In genomic region chr5:175658299-175659145, GRCh38 we compare ENCODE assay signal across 10 cellular contexts. TPM values are rescaled to one million over a fixed set of nuclear protein-coding genes. Genes with fewer than 3 reads are reported as not detected.
A peak's percentile ranks its signal among the peaks of the same experiment; 100 is the strongest.
DNase-seq lines count a peak whose midpoint lies in the region; ATAC-seq, FAIRE-seq and TF ChIP-seq lines count a peak whose summit lies in the region.
"Had no signal": no experiment of that assay in that cellular context is flagged by ENCODE, and none has a peak within 500 bp of the region (broad histone marks: within the 10 kb centered on the region; RNA-seq: fewer than 3 reads in every experiment).

No MANE protein-coding gene starts in this region.

- H3K27ac Mint-ChIP-seq in T-cell (peak overlapping the region; percentile 20 to 86), nephron progenitor cell (no peak overlapping the region)

- peak overlapping the region; percentile 84 to 95 (median 93) for H3K4me3 Mint-ChIP-seq in T-cell
- peak overlapping the region; percentile 86 for H3K4me3 Mint-ChIP-seq in nephron progenitor cell

- TF ChIP-seq CTCF in AG09309 (IDR thresholded peaks at IDR 0.05; ENCODE audit: control insufficient read depth, insufficient read depth, low read depth, low read length, missing control alignments): no peak
- no peak for TF ChIP-seq CTCF in nephron progenitor cell (IDR thresholded peaks at IDR 0.05)

- DNase-seq in AG09309 (ENCODE audit: low read depth) (no peak), T-cell (peak in 16 of 34 experiments; percentile 3 to 41 (median 18)), ecto neural progenitor cell (ENCODE audit: low spot score) (peak; percentile 57), nephron progenitor cell (peak; percentile 55), NCI-H2081 (lab: John Stamatoyannopoulos, UW) (no peak), H54 (ENCODE audit: insufficient read length, low spot score) (no peak)
- DNase-seq: NCI-H1436 treated with DMSO at 0.1 percent for 48 hours had no signal

- peaks cover 87 to 97% (median 91%) of the 10 kb centered on the region in 3 donors for H3K4me1 Mint-ChIP-seq in T-cell
- H3K4me1 Mint-ChIP-seq in nephron progenitor cell: peaks cover 32% of the 10 kb centered on the region

- ATAC-seq in T-cell (replicated peaks in 1 of 4): peak; percentile 40 to 65 (median 56)
- no peak for ATAC-seq in HG03457 (IDR thresholded peaks at IDR 0.05; ENCODE audit: unreplicated experiment)
- no peak for ATAC-seq in HG02973 (IDR thresholded peaks at IDR 0.05; ENCODE audit: unreplicated experiment)

- POLR2A ChIA-PET in T-cell (lab: Charles Lee): no interaction called here

- TF ChIP-seq POLR2A in H54 (IDR thresholded peaks at IDR 0.05; ENCODE audit: low read depth, low read length): no peak

- FAIRE-seq in H54 (lab: Jason Lieb, UNC): no peak
- FAIRE-seq: G401.6 had no signal

- H3K36me3 Mint-ChIP-seq in T-cell: peaks cover 25% of the 10 kb centered on the region
- H3K36me3 Mint-ChIP-seq in nephron progenitor cell (ENCODE audit: low read depth): no peaks in the 10 kb centered on the region

- H3K4me3 ChIP-seq in AG09309 (ENCODE audit: control insufficient read depth, low read depth, low read length): peak overlapping the region; percentile 50

- CTCF ChIA-PET in T-cell (lab: Charles Lee): no interaction called here

- H3K9me3 Mint-ChIP-seq in T-cell: no peaks in the 10 kb centered on the region
- no peaks in the 10 kb centered on the region for H3K9me3 Mint-ChIP-seq in nephron progenitor cell

- H3K27me3 Mint-ChIP-seq in T-cell (peaks cover 0 to 8% of the 10 kb centered on the region in 2 donors), nephron progenitor cell (ENCODE audit: low read depth, poor library complexity) (peaks cover 67% of the 10 kb centered on the region)

RNA-seq across cellular contexts. Expression of gene HRH2, which starts 0.7 kb away (rescaled TPM):
- total RNA-seq in T-cell: 10 to 100 TPM in 1 of 5 donors, 1 to 10 TPM in 4; 2.9 to 14.4 (median 5.5) TPM

Comparison
In these comparisons a context has a peak if more than half of its experiments do, and no peak if none do; other contexts are left out.
1. DNase-seq: peak in ecto neural progenitor cell (single experiment) and nephron progenitor cell (single experiment); none in AG09309 (single experiment), NCI-H2081 (0 of 2) and H54 (single experiment).
2. ATAC-seq: peak in T-cell (4 of 4); none in HG03457 (single experiment) and HG02973 (single experiment).